Comparison of ENCODE assay signal across 8 cellular contexts in genomic region chr20:645318-646106, GRCh38. TPM values are rescaled to one million over a fixed set of nuclear protein-coding genes. Genes with fewer than 3 reads are reported as not detected.
A peak's percentile ranks its signal among the peaks of the same experiment; 100 is the strongest.
DNase-seq lines count a peak whose midpoint lies in the region; ATAC-seq, FAIRE-seq and TF ChIP-seq lines count a peak whose summit lies in the region.

No MANE protein-coding gene starts in this region.

- H3K9me3 Mint-ChIP-seq in activated T-cell treated with anti-CD3 and anti-CD28 coated beads, Interleukin-2, amount 50 U/mL, for 24 hours = no peaks in the 10 kb centered on the region
- H3K9me3 Mint-ChIP-seq in neural progenitor cell = peaks cover 6% of the 10 kb centered on the region

- H3K27ac ChIP-seq in neural progenitor cell (no peak overlapping the region), testis (no peak overlapping the region)

- no peak for TF ChIP-seq POLR2A in testis (IDR thresholded peaks at IDR 0.05)

- H3K27ac Mint-ChIP-seq in activated T-cell treated with anti-CD3 and anti-CD28 coated beads, Interleukin-2, amount 50 U/mL, for 24 hours = no peak overlapping the region
- H3K27ac Mint-ChIP-seq in neural progenitor cell = peak overlapping the region; percentile 63

- no peak overlapping the region for H3K4me2 ChIP-seq in neural progenitor cell

- no peaks in the 10 kb centered on the region for H3K27me3 ChIP-seq in neural progenitor cell
- no peaks in the 10 kb centered on the region for H3K27me3 ChIP-seq in testis

- no peaks in the 10 kb centered on the region for H3K36me3 ChIP-seq in neural progenitor cell
- no peaks in the 10 kb centered on the region for H3K36me3 ChIP-seq in testis (ENCODE audit: low read depth, missing control alignments)

- H3K79me2 ChIP-seq in neural progenitor cell (ENCODE audit: low read depth) = no peaks in the 10 kb centered on the region

- no peaks in the 10 kb centered on the region for H3K4me1 ChIP-seq in neural progenitor cell
- H3K4me1 ChIP-seq in testis = peaks cover 4% of the 10 kb centered on the region

- H3K4me3 ChIP-seq in fibroblast of mammary gland (ENCODE audit: control insufficient read depth, low read depth, low read length) (no peak overlapping the region), neural progenitor cell (no peak overlapping the region), testis (no peak overlapping the region)

- H3F3A ChIP-seq in neural progenitor cell (ENCODE audit: low read depth) = peaks cover 28% of the 10 kb centered on the region

- DNase-seq in AG08395 (ENCODE audit: low spot score) = peak; percentile 83
- peak; percentile 85 for DNase-seq in HTR-8/SVneo (ENCODE audit: insufficient read length, low spot score)
- peak; percentile 82 for DNase-seq in OCI-M2 (lab: John Stamatoyannopoulos, UW; ENCODE audit: unreplicated experiment)
- peak; percentile 82 for DNase-seq in activated T-cell treated with anti-CD3 and anti-CD28 coated beads, Interleukin-2, amount 50 U/mL, for 24 hours
- peak; percentile 54 for DNase-seq in fibroblast of mammary gland (ENCODE audit: low read depth)
- DNase-seq in neural progenitor cell (ENCODE audit: low spot score) = peak; percentile 86
- peak; percentile 82 for DNase-seq in testis

- H3K4me3 Mint-ChIP-seq in activated T-cell treated with anti-CD3 and anti-CD28 coated beads, Interleukin-2, amount 50 U/mL, for 24 hours = no peak overlapping the region
- no peak overlapping the region for H3K4me3 Mint-ChIP-seq in neural progenitor cell

- H3K36me3 Mint-ChIP-seq in activated T-cell treated with anti-CD3 and anti-CD28 coated beads, Interleukin-2, amount 50 U/mL, for 24 hours (ENCODE audit: low read depth) = peaks cover 39% of the 10 kb centered on the region
- H3K36me3 Mint-ChIP-seq in neural progenitor cell = peaks cover 6% of the 10 kb centered on the region

- intact Hi-C loops in testis (cut with DNase I; ENCODE audit: low total_unique reads) = loop anchor here (5.0 kb wide), 1 partner anchor 83 kb away; no protein-coding TSS in a partner anchor

- peaks cover 19% of the 10 kb centered on the region for H3K4me1 Mint-ChIP-seq in activated T-cell treated with anti-CD3 and anti-CD28 coated beads, Interleukin-2, amount 50 U/mL, for 24 hours (ENCODE audit: low read depth)
- H3K4me1 Mint-ChIP-seq in neural progenitor cell = peaks cover 11% of the 10 kb centered on the region

- FAIRE-seq in HTR-8/SVneo (lab: Jason Lieb, UNC) = peak; percentile 77

- TF ChIP-seq CTCF in fibroblast of mammary gland (conservative IDR thresholded peaks at IDR 0.05; ENCODE audit: control insufficient read depth, insufficient read depth, low read depth, low read length) (peak; percentile 89), neural progenitor cell (IDR thresholded peaks at IDR 0.05) (peak; percentile 92), testis (IDR thresholded peaks at IDR 0.05) (peak; percentile 72 to 92 (median 92))

- peaks cover 7% of the 10 kb centered on the region for H4K20me1 ChIP-seq in neural progenitor cell (ENCODE audit: low read depth)

- H3K9me3 ChIP-seq in neural progenitor cell (ENCODE audit: low read depth) = no peaks in the 10 kb centered on the region
- H3K9me3 ChIP-seq in testis = no peaks in the 10 kb centered on the region

- peak; percentile 66 for ATAC-seq in GM18858 (IDR thresholded peaks at IDR 0.05; ENCODE audit: unreplicated experiment)

- 13 to 14% methylated on average over 20 of the region's 20 CpGs for WGBS in testis, 2 donors

- H3K27me3 Mint-ChIP-seq in activated T-cell treated with anti-CD3 and anti-CD28 coated beads, Interleukin-2, amount 50 U/mL, for 24 hours = peaks cover 25% of the 10 kb centered on the region
- H3K27me3 Mint-ChIP-seq in neural progenitor cell (ENCODE audit: insufficient read depth, low read depth) = peaks cover 9% of the 10 kb centered on the region

- no peak overlapping the region for H2AFZ ChIP-seq in neural progenitor cell (replicated peaks)

- H3K9ac ChIP-seq in neural progenitor cell = no peak overlapping the region

RNA-seq across cellular contexts. Expression of gene SRXN1, which starts 7.5 kb away (rescaled TPM):
- total RNA-seq in neural progenitor cell (ENCODE audit: low replicate concordance) (6.8 and 12.8 TPM in 2 replicates), testis (10 to 100 TPM; 26.9 to 29.8 TPM)
- polyA plus RNA-seq in testis (ENCODE audit: insufficient read depth, low read depth, low replicate concordance) = 20.6 TPM

RNA-seq across cellular contexts. Expression of gene SCRT2, which starts 30.1 kb away (rescaled TPM):
- total RNA-seq in neural progenitor cell (ENCODE audit: low replicate concordance) (not detected in 2 replicates), testis (under 1 TPM; 0.19 to 0.39 TPM)
- polyA plus RNA-seq in testis (ENCODE audit: insufficient read depth, low read depth, low replicate concordance) = 0.13 TPM

RNA-seq across cellular contexts. Expression of gene TCF15, which starts 35.4 kb away (rescaled TPM):
- total RNA-seq in neural progenitor cell (ENCODE audit: low replicate concordance) (0.07 and 1.4 TPM in 2 replicates), testis (1 to 10 TPM; 2.7 to 3.7 TPM)
- polyA plus RNA-seq in testis (ENCODE audit: insufficient read depth, low read depth, low replicate concordance) = 2.0 TPM
